30 cellular contexts compared by ENCODE assay signal in the genomic region with DNA sequence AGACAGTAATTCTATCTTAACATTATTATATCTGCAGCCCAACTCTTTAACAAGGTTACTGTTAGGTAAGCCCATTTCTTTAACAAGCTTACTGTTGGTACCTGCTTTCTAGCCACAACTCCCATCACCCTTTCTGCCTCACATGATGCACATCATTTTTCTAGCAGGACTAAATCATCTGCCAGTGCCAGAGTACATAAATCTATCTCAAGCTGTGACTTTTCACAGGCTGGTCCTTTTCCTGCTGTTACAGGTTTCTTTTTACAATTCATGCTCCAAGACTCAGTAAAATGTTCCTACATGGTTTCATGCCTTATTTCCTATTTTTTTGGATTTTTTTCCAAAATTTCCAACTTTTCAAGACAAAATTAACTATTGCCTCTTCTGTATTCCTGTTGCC.
"Had no signal": no experiment of that assay in that cellular context is flagged by ENCODE, and none has a peak within 500 bp of the region (broad histone marks: within the 10 kb centered on the region; RNA-seq: fewer than 3 reads in every experiment).

No MANE protein-coding gene starts in this region.

- FAIRE-seq: TTC549 had no signal

- DNase-seq: activated B cell treated with CpG ODN at 0.5 μM for 24 hours; activated CD4-positive, alpha-beta memory T cell treated with anti-CD3 and anti-CD28 coated beads for 36 hours; activated CD4-positive, alpha-beta T cell treated with anti-CD3 and anti-CD28 coated beads for 4 hours; activated CD4-positive, alpha-beta T cell treated with anti-CD3 and anti-CD28 coated beads, Interleukin-2, amount 10 ng/mL, durations not matched to agents 24 days and 14 days; activated CD4-positive, alpha-beta T cell treated with anti-CD3 and anti-CD28 coated beads, Interleukin-2, amount 50 U/mL, for 1 hour; activated CD4-positive, alpha-beta T cell treated with anti-CD3 and anti-CD28 coated beads, Interleukin-2, amount 50 U/mL, for 4 hours; activated CD4-positive, CD25-positive, alpha-beta regulatory T cell treated with anti-CD3 and anti-CD28 coated beads, Interleukin-2, amount 50 U/mL, for 72 hours; activated CD8-positive, alpha-beta memory T cell treated with anti-CD3 and anti-CD28 coated beads, Interleukin-2, amount 50 U/mL, for 4 hours; activated CD8-positive, alpha-beta T cell treated with anti-CD3 and anti-CD28 coated beads for 36 hours; activated effector memory CD4-positive, alpha-beta T cell treated with anti-CD3 and anti-CD28 coated beads, Interleukin-2, amount 50 U/mL, for 16 hours; activated gamma-delta T cell treated with Interleukin-2 at 50 U/mL for 16 hours; activated naive CD4-positive, alpha-beta T cell; activated naive CD4-positive, alpha-beta T cell treated with anti-CD3 and anti-CD28 coated beads for 36 hours; activated naive CD8-positive, alpha-beta T cell treated with anti-CD3 and anti-CD28 coated beads, Interleukin-2, amount 10 ng/mL, durations not matched to agents 7 days and 5 days; activated naive CD8-positive, alpha-beta T cell treated with anti-CD3 and anti-CD28 coated beads, Interleukin-2, amount 50 U/mL, for 24 hours; activated T-cell treated with anti-CD3 and anti-CD28 coated beads for 4 hours; activated T-cell treated with anti-CD3 and anti-CD28 coated beads, Interleukin-2, amount 50 U/mL, for 1 hour; activated T-cell treated with anti-CD3 and anti-CD28 coated beads, Interleukin-2, amount 50 U/mL, for 4 hours; activated T-cell treated with anti-CD3 and anti-CD28 coated beads, Interleukin-2, amount 50 U/mL, for 72 hours; amygdala; anterior cingulate cortex; brain microvascular endothelial cell; central memory CD4-positive, alpha-beta T cell; T-helper 2 cell; T-helper 9 cell had no signal

- H3K4me1 ChIP-seq: ascending aorta, breast epithelium had no signal

- H3K27me3 ChIP-seq: ascending aorta, brain microvascular endothelial cell, breast epithelium had no signal

- H3K27ac ChIP-seq: ascending aorta, brain microvascular endothelial cell, breast epithelium, VCaP had no signal

- H3K4me3 ChIP-seq: ascending aorta, breast epithelium had no signal

- H3K36me3 ChIP-seq: brain microvascular endothelial cell had no signal

- ATAC-seq: activated CD8-positive, alpha-beta T cell treated with anti-CD3 and anti-CD28 coated beads for 36 hours; activated naive CD8-positive, alpha-beta T cell treated with anti-CD3 and anti-CD28 coated beads, Interleukin-2, amount 50 U/mL, for 24 hours; activated T-cell treated with anti-CD3 and anti-CD28 coated beads, Interleukin-2, amount 50 U/mL, for 4 hours; activated T-cell treated with anti-CD3 and anti-CD28 coated beads, Interleukin-2, amount 50 U/mL, for 72 hours; activated T-helper 17 cell treated with anti-CD3 and anti-CD28 coated beads, Interleukin-2, amount 50 U/mL, for 72 hours had no signal

- H3K9me3 ChIP-seq: ascending aorta, breast epithelium had no signal
